ENCODE assay signal across 2 cellular contexts in the genomic region with DNA sequence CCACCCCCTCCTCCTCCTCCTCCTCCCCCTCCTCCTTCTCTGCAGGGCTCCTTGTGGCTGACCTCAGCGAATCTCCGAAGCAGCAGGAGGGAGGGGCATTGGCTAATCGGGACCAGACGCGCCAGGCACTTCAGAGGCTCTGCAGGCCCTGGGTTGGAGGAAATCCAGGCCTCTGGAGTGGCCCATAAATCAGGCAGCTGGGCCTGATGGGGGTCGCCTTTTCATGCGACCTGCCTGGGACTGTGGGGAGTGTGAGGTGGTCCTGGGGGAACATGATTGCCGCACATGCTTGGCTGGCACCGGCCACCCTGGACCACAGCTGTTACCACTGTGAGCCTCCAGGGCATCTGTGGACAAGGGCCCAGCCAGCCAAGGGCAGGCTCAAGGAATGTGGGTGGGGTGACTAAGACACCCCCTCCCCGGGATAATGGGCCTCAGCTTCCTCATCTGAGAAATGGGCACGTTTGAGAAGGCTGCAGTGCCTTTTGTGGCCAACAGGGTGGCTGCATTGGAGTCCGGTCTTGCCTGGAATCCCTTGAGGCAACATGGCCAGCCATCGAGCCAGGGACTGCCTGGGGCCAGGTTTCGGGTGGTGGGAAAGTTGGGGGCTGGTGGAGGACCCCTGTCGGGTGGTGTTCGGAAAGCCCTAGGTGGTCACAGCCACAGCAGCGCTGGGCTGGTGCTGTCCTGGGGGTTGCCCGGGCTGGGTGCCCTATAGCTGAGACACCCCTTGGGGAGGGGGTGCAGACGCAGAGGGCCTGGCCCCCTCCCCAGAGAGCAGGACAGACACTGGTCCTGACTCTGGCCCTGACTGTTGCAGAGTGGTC.
TF ChIP-seq lines count a peak whose summit lies in the region.

No MANE protein-coding gene starts in this region.

TF ChIP-seq in K562, 482 proteins besides CTCF, POLR2A, EP300 and RAD21 (continued from another document):
- TF ChIP-seq, protein P1, sequence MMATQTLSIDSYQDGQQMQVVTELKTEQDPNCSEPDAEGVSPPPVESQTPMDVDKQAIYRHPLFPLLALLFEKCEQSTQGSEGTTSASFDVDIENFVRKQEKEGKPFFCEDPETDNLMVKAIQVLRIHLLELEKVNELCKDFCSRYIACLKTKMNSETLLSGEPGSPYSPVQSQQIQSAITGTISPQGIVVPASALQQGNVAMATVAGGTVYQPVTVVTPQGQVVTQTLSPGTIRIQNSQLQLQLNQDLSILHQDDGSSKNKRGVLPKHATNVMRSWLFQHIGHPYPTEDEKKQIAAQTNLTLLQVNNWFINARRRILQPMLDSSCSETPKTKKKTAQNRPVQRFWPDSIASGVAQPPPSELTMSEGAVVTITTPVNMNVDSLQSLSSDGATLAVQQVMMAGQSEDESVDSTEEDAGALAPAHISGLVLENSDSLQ (IDR thresholded peaks at IDR 0.05): no peak
- TF ChIP-seq KDM1A (IDR thresholded peaks at IDR 0.05): peak; percentile 17 to 57; a peak in 2 of 4 replicates
- peak; percentile 66 for TF ChIP-seq RBM25 (IDR thresholded peaks at IDR 0.05; ENCODE audit: low read depth, low read length, severe bottlenecking)
- TF ChIP-seq TGIF2 (CRISPR knock-in tag; IDR thresholded peaks at IDR 0.05): no peak
- peak; percentile 54; the same call in 1 of the 2 replicates for TF ChIP-seq BCOR (IDR thresholded peaks at IDR 0.05)
- TF ChIP-seq, protein P2, sequence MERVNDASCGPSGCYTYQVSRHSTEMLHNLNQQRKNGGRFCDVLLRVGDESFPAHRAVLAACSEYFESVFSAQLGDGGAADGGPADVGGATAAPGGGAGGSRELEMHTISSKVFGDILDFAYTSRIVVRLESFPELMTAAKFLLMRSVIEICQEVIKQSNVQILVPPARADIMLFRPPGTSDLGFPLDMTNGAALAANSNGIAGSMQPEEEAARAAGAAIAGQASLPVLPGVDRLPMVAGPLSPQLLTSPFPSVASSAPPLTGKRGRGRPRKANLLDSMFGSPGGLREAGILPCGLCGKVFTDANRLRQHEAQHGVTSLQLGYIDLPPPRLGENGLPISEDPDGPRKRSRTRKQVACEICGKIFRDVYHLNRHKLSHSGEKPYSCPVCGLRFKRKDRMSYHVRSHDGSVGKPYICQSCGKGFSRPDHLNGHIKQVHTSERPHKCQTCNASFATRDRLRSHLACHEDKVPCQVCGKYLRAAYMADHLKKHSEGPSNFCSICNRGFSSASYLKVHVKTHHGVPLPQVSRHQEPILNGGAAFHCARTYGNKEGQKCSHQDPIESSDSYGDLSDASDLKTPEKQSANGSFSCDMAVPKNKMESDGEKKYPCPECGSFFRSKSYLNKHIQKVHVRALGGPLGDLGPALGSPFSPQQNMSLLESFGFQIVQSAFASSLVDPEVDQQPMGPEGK (CRISPR knock-in tag; IDR thresholded peaks at IDR 0.05; ENCODE audit: borderline replicate concordance): no peak
- TF ChIP-seq ZNF165 (CRISPR knock-in tag; IDR thresholded peaks at IDR 0.05; ENCODE audit: borderline replicate concordance): no peak
- peak; percentile 69 for TF ChIP-seq CHD4 (IDR thresholded peaks at IDR 0.05; ENCODE audit: insufficient read depth, insufficient replicate concordance, low read depth, low read length, poor library complexity, severe bottlenecking)
- TF ChIP-seq ZC3H4 (CRISPR knock-in tag; IDR thresholded peaks at IDR 0.05; ENCODE audit: borderline replicate concordance): no peak
- TF ChIP-seq SREBF2 (CRISPR knock-in tag; IDR thresholded peaks at IDR 0.05): no peak
- no peak for TF ChIP-seq RBM39 (optimal IDR thresholded peaks at IDR 0.05; ENCODE audit: low read depth, low read length)
- TF ChIP-seq, protein P3, sequence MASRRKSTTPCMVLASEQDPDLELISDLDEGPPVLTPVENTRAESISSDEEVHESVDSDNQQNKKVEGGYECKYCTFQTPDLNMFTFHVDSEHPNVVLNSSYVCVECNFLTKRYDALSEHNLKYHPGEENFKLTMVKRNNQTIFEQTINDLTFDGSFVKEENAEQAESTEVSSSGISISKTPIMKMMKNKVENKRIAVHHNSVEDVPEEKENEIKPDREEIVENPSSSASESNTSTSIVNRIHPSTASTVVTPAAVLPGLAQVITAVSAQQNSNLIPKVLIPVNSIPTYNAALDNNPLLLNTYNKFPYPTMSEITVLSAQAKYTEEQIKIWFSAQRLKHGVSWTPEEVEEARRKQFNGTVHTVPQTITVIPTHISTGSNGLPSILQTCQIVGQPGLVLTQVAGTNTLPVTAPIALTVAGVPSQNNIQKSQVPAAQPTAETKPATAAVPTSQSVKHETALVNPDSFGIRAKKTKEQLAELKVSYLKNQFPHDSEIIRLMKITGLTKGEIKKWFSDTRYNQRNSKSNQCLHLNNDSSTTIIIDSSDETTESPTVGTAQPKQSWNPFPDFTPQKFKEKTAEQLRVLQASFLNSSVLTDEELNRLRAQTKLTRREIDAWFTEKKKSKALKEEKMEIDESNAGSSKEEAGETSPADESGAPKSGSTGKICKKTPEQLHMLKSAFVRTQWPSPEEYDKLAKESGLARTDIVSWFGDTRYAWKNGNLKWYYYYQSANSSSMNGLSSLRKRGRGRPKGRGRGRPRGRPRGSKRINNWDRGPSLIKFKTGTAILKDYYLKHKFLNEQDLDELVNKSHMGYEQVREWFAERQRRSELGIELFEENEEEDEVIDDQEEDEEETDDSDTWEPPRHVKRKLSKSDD (conservative IDR thresholded peaks at IDR 0.05; ENCODE audit: low read length): no peak
- peak; percentile 34; the same call in 1 of the 2 replicates for TF ChIP-seq ADNP (tag; IDR thresholded peaks at IDR 0.05)
- peak; percentile 18; the same call in 1 of the 2 replicates for TF ChIP-seq CBFA2T3 (IDR thresholded peaks at IDR 0.05)
- TF ChIP-seq CBFA2T2 (conservative IDR thresholded peaks at IDR 0.05): 0 out of 2 replicates have a peak, but pooled peaks have one; percentile 11
- peak; percentile 76 for TF ChIP-seq SMARCA5 (IDR thresholded peaks at IDR 0.05)
- no peak for TF ChIP-seq ZNF586 (CRISPR knock-in tag; conservative IDR thresholded peaks at IDR 0.05)
- TF ChIP-seq NCOR1 (IDR thresholded peaks at IDR 0.05): no peak
- TF ChIP-seq MEIS2 (IDR thresholded peaks at IDR 0.05; ENCODE audit: partially characterized antibody): peak; percentile 3
- TF ChIP-seq, protein P4, sequence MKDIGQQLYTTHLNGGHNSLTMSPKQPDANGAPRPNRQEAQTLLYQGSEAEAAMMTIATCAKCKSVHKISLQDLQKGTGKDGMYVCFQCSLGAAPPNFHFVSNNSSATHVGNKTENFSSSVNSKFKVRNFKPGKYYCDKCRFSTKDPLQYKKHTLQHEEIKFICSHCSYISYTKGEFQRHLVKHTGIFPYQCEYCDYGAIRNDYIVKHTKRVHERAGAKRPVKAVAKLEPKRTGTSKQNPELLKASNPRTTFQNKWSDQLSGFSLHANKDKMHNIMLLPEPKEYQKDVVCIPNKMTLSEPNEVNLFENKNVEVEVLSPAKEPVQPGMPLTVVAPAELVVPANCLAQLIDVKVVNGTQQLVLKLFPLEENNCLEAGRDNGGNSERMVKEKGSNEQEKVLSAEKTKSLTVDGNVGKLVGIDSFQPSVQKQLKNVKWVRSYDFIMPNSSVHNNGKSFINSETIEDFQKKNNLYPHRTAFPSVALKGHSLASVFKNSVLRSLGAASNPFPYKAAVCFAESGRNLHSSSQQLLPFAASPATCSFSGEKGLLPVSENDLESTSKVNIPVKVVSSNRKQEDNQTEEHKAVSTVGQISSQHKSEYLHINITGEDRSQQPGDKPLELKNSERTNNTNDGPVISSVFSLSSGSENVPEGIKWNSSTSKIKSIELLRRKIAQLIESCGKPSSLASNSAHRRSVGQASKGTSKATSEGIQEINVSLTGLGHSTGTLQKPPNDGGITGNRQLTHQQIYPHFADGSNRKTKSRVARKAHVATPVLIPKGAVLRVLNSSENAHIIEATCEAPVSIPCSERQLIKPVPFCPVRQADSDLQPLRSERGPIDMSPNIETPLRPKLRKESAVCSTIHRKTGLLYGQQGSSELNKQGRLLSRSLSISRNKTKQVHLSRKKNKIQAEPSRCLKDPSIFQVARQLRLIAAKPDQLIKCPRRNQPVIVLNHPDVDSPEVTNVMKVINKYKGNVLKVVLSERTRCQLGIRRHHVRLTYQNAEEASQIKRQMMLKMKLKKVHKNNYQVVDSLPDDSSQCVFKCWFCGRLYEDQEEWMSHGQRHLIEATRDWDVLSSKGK (CRISPR knock-in tag; IDR thresholded peaks at IDR 0.05): no peak
TF ChIP-seq in K562: peak in this region for 9.

TF ChIP-seq in liver, 16 proteins besides CTCF, POLR2A, EP300 and RAD21 (continued from another document):
- no peak for TF ChIP-seq JUND (IDR thresholded peaks at IDR 0.05)
- TF ChIP-seq HNF4A (conservative IDR thresholded peaks at IDR 0.05): no peak
- TF ChIP-seq GABPA (IDR thresholded peaks at IDR 0.05 in 1 of 2, conservative IDR thresholded peaks at IDR 0.05 in 1 of 2): no peak
- no peak for TF ChIP-seq FOXA1 (IDR thresholded peaks at IDR 0.05)
- TF ChIP-seq SP1 (IDR thresholded peaks at IDR 0.05): no peak
- no peak for TF ChIP-seq HNF4G (IDR thresholded peaks at IDR 0.05)
- TF ChIP-seq EGR1 (IDR thresholded peaks at IDR 0.05; ENCODE audit: low read depth in 2 of 2): no peak
- TF ChIP-seq NR2F2 (IDR thresholded peaks at IDR 0.05): no peak
- TF ChIP-seq, protein P5, sequence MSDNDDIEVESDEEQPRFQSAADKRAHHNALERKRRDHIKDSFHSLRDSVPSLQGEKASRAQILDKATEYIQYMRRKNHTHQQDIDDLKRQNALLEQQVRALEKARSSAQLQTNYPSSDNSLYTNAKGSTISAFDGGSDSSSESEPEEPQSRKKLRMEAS (IDR thresholded peaks at IDR 0.05): no peak
- TF ChIP-seq, protein P6, sequence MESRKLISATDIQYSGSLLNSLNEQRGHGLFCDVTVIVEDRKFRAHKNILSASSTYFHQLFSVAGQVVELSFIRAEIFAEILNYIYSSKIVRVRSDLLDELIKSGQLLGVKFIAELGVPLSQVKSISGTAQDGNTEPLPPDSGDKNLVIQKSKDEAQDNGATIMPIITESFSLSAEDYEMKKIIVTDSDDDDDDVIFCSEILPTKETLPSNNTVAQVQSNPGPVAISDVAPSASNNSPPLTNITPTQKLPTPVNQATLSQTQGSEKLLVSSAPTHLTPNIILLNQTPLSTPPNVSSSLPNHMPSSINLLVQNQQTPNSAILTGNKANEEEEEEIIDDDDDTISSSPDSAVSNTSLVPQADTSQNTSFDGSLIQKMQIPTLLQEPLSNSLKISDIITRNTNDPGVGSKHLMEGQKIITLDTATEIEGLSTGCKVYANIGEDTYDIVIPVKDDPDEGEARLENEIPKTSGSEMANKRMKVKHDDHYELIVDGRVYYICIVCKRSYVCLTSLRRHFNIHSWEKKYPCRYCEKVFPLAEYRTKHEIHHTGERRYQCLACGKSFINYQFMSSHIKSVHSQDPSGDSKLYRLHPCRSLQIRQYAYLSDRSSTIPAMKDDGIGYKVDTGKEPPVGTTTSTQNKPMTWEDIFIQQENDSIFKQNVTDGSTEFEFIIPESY (IDR thresholded peaks at IDR 0.05): no peak
- no peak for TF ChIP-seq RXRA (IDR thresholded peaks at IDR 0.05)
- no peak for TF ChIP-seq YY1 (IDR thresholded peaks at IDR 0.05)
- TF ChIP-seq, protein P7, sequence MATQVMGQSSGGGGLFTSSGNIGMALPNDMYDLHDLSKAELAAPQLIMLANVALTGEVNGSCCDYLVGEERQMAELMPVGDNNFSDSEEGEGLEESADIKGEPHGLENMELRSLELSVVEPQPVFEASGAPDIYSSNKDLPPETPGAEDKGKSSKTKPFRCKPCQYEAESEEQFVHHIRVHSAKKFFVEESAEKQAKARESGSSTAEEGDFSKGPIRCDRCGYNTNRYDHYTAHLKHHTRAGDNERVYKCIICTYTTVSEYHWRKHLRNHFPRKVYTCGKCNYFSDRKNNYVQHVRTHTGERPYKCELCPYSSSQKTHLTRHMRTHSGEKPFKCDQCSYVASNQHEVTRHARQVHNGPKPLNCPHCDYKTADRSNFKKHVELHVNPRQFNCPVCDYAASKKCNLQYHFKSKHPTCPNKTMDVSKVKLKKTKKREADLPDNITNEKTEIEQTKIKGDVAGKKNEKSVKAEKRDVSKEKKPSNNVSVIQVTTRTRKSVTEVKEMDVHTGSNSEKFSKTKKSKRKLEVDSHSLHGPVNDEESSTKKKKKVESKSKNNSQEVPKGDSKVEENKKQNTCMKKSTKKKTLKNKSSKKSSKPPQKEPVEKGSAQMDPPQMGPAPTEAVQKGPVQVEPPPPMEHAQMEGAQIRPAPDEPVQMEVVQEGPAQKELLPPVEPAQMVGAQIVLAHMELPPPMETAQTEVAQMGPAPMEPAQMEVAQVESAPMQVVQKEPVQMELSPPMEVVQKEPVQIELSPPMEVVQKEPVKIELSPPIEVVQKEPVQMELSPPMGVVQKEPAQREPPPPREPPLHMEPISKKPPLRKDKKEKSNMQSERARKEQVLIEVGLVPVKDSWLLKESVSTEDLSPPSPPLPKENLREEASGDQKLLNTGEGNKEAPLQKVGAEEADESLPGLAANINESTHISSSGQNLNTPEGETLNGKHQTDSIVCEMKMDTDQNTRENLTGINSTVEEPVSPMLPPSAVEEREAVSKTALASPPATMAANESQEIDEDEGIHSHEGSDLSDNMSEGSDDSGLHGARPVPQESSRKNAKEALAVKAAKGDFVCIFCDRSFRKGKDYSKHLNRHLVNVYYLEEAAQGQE (IDR thresholded peaks at IDR 0.05): no peak
- TF ChIP-seq TAF1 (conservative IDR thresholded peaks at IDR 0.05): no peak
- no peak for TF ChIP-seq FOXA2 (IDR thresholded peaks at IDR 0.05)
